Comparison of ENCODE assay signal across 8 cellular contexts in genomic region chr12:95789126-95790024, GRCh38. TPM values are rescaled to one million over a fixed set of nuclear protein-coding genes. Genes with fewer than 3 reads are reported as not detected.
DNase-seq lines count a peak whose midpoint lies in the region; ATAC-seq and TF ChIP-seq lines count a peak whose summit lies in the region.

No MANE protein-coding gene starts in this region.

- peaks cover 52% of the 10 kb centered on the region for H3K27me3 Mint-ChIP-seq in activated naive CD4-positive, alpha-beta T cell treated with anti-CD3 and anti-CD28 coated beads, Interleukin-2, amount 10 ng/mL, durations not matched to agents 7 days and 5 days
- peaks cover 51% of the 10 kb centered on the region for H3K27me3 Mint-ChIP-seq in activated CD4-positive, alpha-beta memory T cell treated with anti-CD3 and anti-CD28 coated beads for 36 hours
- H3K27me3 Mint-ChIP-seq in glutamatergic neuron (ENCODE audit: unreplicated experiment) = peaks cover 14% of the 10 kb centered on the region

- TF ChIP-seq CTCF in glutamatergic neuron (IDR thresholded peaks at IDR 0.05; ENCODE audit: partially characterized antibody, unreplicated experiment) = no peak

- no peak overlapping the region for H3K4ac ChIP-seq in trophoblast cell (ENCODE audit: low read depth, low read length)

- H3K27ac ChIP-seq in trophoblast cell (ENCODE audit: low read depth, low read length) = no peak overlapping the region

- H4K91ac ChIP-seq in trophoblast cell (ENCODE audit: low read depth, low read length) = no peak overlapping the region

- no peak for ATAC-seq in activated CD4-positive, CD25-positive, alpha-beta regulatory T cell treated with anti-CD3 and anti-CD28 coated beads, Interleukin-2, amount 50 U/mL, for 24 hours
- ATAC-seq in HG02884 (IDR thresholded peaks at IDR 0.05; ENCODE audit: unreplicated experiment) = no peak

- H3K36me3 Mint-ChIP-seq in activated naive CD4-positive, alpha-beta T cell treated with anti-CD3 and anti-CD28 coated beads, Interleukin-2, amount 10 ng/mL, durations not matched to agents 7 days and 5 days = peaks cover 1% of the 10 kb centered on the region
- H3K36me3 Mint-ChIP-seq in activated CD4-positive, alpha-beta memory T cell treated with anti-CD3 and anti-CD28 coated beads for 36 hours = no peaks in the 10 kb centered on the region
- H3K36me3 Mint-ChIP-seq in glutamatergic neuron (ENCODE audit: unreplicated experiment) = no peaks in the 10 kb centered on the region

- H2AK5ac ChIP-seq in trophoblast cell (ENCODE audit: low read length) = no peak overlapping the region

- no peak overlapping the region for H4K8ac ChIP-seq in trophoblast cell (ENCODE audit: low read depth, low read length)

- DNase-seq in activated naive CD4-positive, alpha-beta T cell treated with anti-CD3 and anti-CD28 coated beads, Interleukin-2, amount 10 ng/mL, durations not matched to agents 7 days and 5 days = no peak
- DNase-seq in activated naive CD4-positive, alpha-beta T cell treated with Interleukin-2 at 50 U/mL for 16 hours = no peak
- peak; percentile 9 for DNase-seq in activated CD4-positive, alpha-beta memory T cell treated with anti-CD3 and anti-CD28 coated beads for 36 hours
- peak; percentile 50 for DNase-seq in glutamatergic neuron
- peak in 1 of 2 donors; percentile 30 for DNase-seq in trophoblast cell
- no peak for DNase-seq in NCI-H2029 (lab: John Stamatoyannopoulos, UW)

- peak overlapping the region; percentile 61 for H3K4me3 Mint-ChIP-seq in activated naive CD4-positive, alpha-beta T cell treated with anti-CD3 and anti-CD28 coated beads, Interleukin-2, amount 10 ng/mL, durations not matched to agents 7 days and 5 days
- peak overlapping the region; percentile 64 for H3K4me3 Mint-ChIP-seq in activated CD4-positive, alpha-beta memory T cell treated with anti-CD3 and anti-CD28 coated beads for 36 hours
- H3K4me3 Mint-ChIP-seq in glutamatergic neuron (ENCODE audit: unreplicated experiment) = peak overlapping the region; percentile 82

- WGBS in trophoblast cell (ENCODE audit: extremely low coverage, insufficient coverage, insufficient read length) = no CpG with 5 or more reads among the region's 39 CpGs

- no peaks in the 10 kb centered on the region for H3K9me3 ChIP-seq in trophoblast cell (ENCODE audit: insufficient read depth, low read depth, low read length)

- no peak overlapping the region for H3K18ac ChIP-seq in trophoblast cell (ENCODE audit: low read length)

- POLR2A ChIA-PET in activated CD4-positive, alpha-beta memory T cell treated with anti-CD3 and anti-CD28 coated beads for 36 hours (lab: Charles Lee) = no interaction called here

- H3K79me2 ChIP-seq in trophoblast cell (ENCODE audit: control insufficient read depth, insufficient read depth, low read length, poor library complexity) = no peaks in the 10 kb centered on the region

- H3K27ac Mint-ChIP-seq in activated naive CD4-positive, alpha-beta T cell treated with anti-CD3 and anti-CD28 coated beads, Interleukin-2, amount 10 ng/mL, durations not matched to agents 7 days and 5 days = no peak overlapping the region
- no peak overlapping the region for H3K27ac Mint-ChIP-seq in activated CD4-positive, alpha-beta memory T cell treated with anti-CD3 and anti-CD28 coated beads for 36 hours
- no peak overlapping the region for H3K27ac Mint-ChIP-seq in glutamatergic neuron (ENCODE audit: unreplicated experiment)

- H3K4me2 ChIP-seq in trophoblast cell (ENCODE audit: low read length) = peak overlapping the region; percentile 93

- H3K23ac ChIP-seq in trophoblast cell (ENCODE audit: low read length) = no peak overlapping the region

- peak overlapping the region; percentile 17 for H2BK120ac ChIP-seq in trophoblast cell (ENCODE audit: insufficient read depth, low read length, poor library complexity)

- no peaks in the 10 kb centered on the region for H3K9me3 Mint-ChIP-seq in activated naive CD4-positive, alpha-beta T cell treated with anti-CD3 and anti-CD28 coated beads, Interleukin-2, amount 10 ng/mL, durations not matched to agents 7 days and 5 days
- no peaks in the 10 kb centered on the region for H3K9me3 Mint-ChIP-seq in activated CD4-positive, alpha-beta memory T cell treated with anti-CD3 and anti-CD28 coated beads for 36 hours
- no peaks in the 10 kb centered on the region for H3K9me3 Mint-ChIP-seq in glutamatergic neuron (ENCODE audit: unreplicated experiment)

- CTCF ChIA-PET in activated naive CD4-positive, alpha-beta T cell treated with anti-CD3 and anti-CD28 coated beads, Interleukin-2, amount 10 ng/mL, durations not matched to agents 7 days and 5 days (lab: Charles Lee) = interaction anchor here (1.0 kb wide), 1 partner anchor 83 kb away, joined by 3 read pairs; no protein-coding TSS in a partner anchor
- CTCF ChIA-PET in activated CD4-positive, alpha-beta memory T cell treated with anti-CD3 and anti-CD28 coated beads for 36 hours (lab: Charles Lee) = no interaction called here

- peaks cover 30% of the 10 kb centered on the region for H3K27me3 ChIP-seq in trophoblast cell (ENCODE audit: insufficient read depth, low read length)

- peak overlapping the region; percentile 14 for H2AFZ ChIP-seq in trophoblast cell (ENCODE audit: insufficient read depth, low read length, poor library complexity)

- intact Hi-C loops in activated CD4-positive, alpha-beta memory T cell treated with anti-CD3 and anti-CD28 coated beads for 36 hours (cut with micrococcal nuclease) = no loop called here

- H3K14ac ChIP-seq in trophoblast cell (ENCODE audit: low read length) = no peak overlapping the region

- H3K79me1 ChIP-seq in trophoblast cell (ENCODE audit: low read length) = peaks cover 9% of the 10 kb centered on the region

- H3K4me1 ChIP-seq in trophoblast cell (ENCODE audit: control insufficient read depth in 1 of 2, insufficient read depth in 2 of 2, low read length in 2 of 2) = peaks cover 17 to 18% of the 10 kb centered on the region in 2 experiments

- H2BK5ac ChIP-seq in trophoblast cell (ENCODE audit: low read depth, low read length, poor library complexity) = no peak overlapping the region

- no peaks in the 10 kb centered on the region for H3K36me3 ChIP-seq in trophoblast cell (ENCODE audit: control insufficient read depth in 1 of 2, insufficient read depth in 2 of 2, low read length in 2 of 2)

- no peak overlapping the region for H3K9ac ChIP-seq in trophoblast cell (ENCODE audit: low read length)

- no peak overlapping the region for H4K12ac ChIP-seq in trophoblast cell (ENCODE audit: low read depth, low read length)

- peaks cover 13% of the 10 kb centered on the region for H3K4me1 Mint-ChIP-seq in activated naive CD4-positive, alpha-beta T cell treated with anti-CD3 and anti-CD28 coated beads, Interleukin-2, amount 10 ng/mL, durations not matched to agents 7 days and 5 days
- peaks cover 16% of the 10 kb centered on the region for H3K4me1 Mint-ChIP-seq in activated CD4-positive, alpha-beta memory T cell treated with anti-CD3 and anti-CD28 coated beads for 36 hours (ENCODE audit: low read depth)
- peaks cover 3% of the 10 kb centered on the region for H3K4me1 Mint-ChIP-seq in glutamatergic neuron (ENCODE audit: low read depth, unreplicated experiment)

- peak overlapping the region; percentile 10 for H3K4me3 ChIP-seq in trophoblast cell (ENCODE audit: low read depth, low read length)

- peak overlapping the region; percentile 18 for H2BK12ac ChIP-seq in trophoblast cell (ENCODE audit: low read length)

RNA-seq across cellular contexts. Expression of gene NTN4, which starts 1.2 kb away (rescaled TPM):
- total RNA-seq in activated CD4-positive, alpha-beta memory T cell treated with anti-CD3 and anti-CD28 coated beads for 36 hours = under 1 TPM in 1 of 2 experiments, not detected in 1; 0.29 TPM
- 0.59 TPM for total RNA-seq in glutamatergic neuron (ENCODE audit: unreplicated experiment)
- 0.96 and 1.3 TPM in 2 replicates for polyA plus RNA-seq in trophoblast cell (2013)

Comparison
In these comparisons a context has a peak if more than half of its experiments do, and no peak if none do; other contexts are left out.
1. DNase-seq: peak in activated CD4-positive, alpha-beta memory T cell treated with anti-CD3 and anti-CD28 coated beads for 36 hours (single experiment) and glutamatergic neuron (single experiment); none in activated naive CD4-positive, alpha-beta T cell treated with anti-CD3 and anti-CD28 coated beads, Interleukin-2, amount 10 ng/mL, durations not matched to agents 7 days and 5 days (single experiment), activated naive CD4-positive, alpha-beta T cell treated with Interleukin-2 at 50 U/mL for 16 hours (single experiment) and NCI-H2029 (single experiment).
2. Peak in every context shown above with its lines, with median percentiles within 50 percentile points of each other: H3K4me3 Mint-ChIP-seq.